In genomic region chr4:164193676-164194075, GRCh38 we compare ENCODE assay signal across 8 cellular contexts.
"Had no signal": no experiment of that assay in that cellular context is flagged by ENCODE, and none has a peak within 500 bp of the region (broad histone marks: within the 10 kb centered on the region; RNA-seq: fewer than 3 reads in every experiment).

No MANE protein-coding gene starts in this region.

- ATAC-seq: GM23338, K562 had no signal

- H3K4me3 ChIP-seq: GM23338, K562 had no signal

- H2AFZ ChIP-seq: GM23338 had no signal

- DNase-seq: H9, HCEC 1CT, IMR-90 had no signal

- H3K4me2 ChIP-seq: GM23338 had no signal

- FAIRE-seq: H1, H54, HTR-8/SVneo, K562 had no signal
